In the genomic region with DNA sequence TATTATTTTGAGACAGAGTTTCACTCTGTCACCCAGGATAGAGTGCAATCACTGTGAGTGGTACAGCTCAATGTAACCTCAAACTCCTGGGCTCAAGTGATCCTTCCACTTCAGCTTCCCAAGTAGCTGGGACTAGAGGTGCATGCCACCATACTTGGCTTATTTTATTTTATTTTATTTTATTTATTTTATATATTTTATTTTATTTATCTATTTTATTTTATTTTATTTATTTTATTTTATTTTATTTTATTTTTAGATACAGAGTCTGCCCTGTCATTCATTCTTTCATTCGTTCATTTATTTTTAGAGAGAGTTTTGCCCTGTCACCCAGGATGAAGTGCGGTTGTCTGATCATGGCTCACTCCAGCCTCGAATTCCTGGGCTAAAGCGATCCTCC, we compare ENCODE assay signal across 36 cellular contexts.
"Had no signal": no experiment of that assay in that cellular context is flagged by ENCODE, and none has a peak within 500 bp of the region (broad histone marks: within the 10 kb centered on the region; RNA-seq: fewer than 3 reads in every experiment).

No MANE protein-coding gene starts in this region.

- H3K9me3 Mint-ChIP-seq: activated naive CD4-positive, alpha-beta T cell treated with anti-CD3 and anti-CD28 coated beads for 36 hours; activated T-helper 17 cell treated with anti-CD3 and anti-CD28 coated beads, Interleukin-2, amount 50 U/mL, for 72 hours; central memory CD8-positive, alpha-beta T cell had no signal

- DNase-seq: activated effector memory CD4-positive, alpha-beta T cell treated with anti-CD3 and anti-CD28 coated beads, Interleukin-2, amount 50 U/mL, for 16 hours; activated effector memory CD4-positive, alpha-beta T cell treated with Interleukin-2 at 50 U/mL for 16 hours; activated gamma-delta T cell; activated gamma-delta T cell treated with Interleukin-2 at 50 U/mL for 16 hours; activated naive CD4-positive, alpha-beta T cell; activated naive CD4-positive, alpha-beta T cell treated with anti-CD3 and anti-CD28 coated beads for 36 hours; activated naive CD4-positive, alpha-beta T cell treated with anti-CD3 and anti-CD28 coated beads, Interleukin-2, amount 10 ng/mL, durations not matched to agents 7 days and 5 days; activated naive CD4-positive, alpha-beta T cell treated with anti-CD3 and anti-CD28 coated beads, Interleukin-2, amount 50 U/mL, for 16 hours; activated naive CD4-positive, alpha-beta T cell treated with Interleukin-2 at 50 U/mL for 16 hours; activated naive CD8-positive, alpha-beta T cell treated with anti-CD3 and anti-CD28 coated beads for 36 hours; activated naive CD8-positive, alpha-beta T cell treated with anti-CD3 and anti-CD28 coated beads, Interleukin-2, amount 10 ng/mL, durations not matched to agents 7 days and 5 days; activated naive CD8-positive, alpha-beta T cell treated with anti-CD3 and anti-CD28 coated beads, Interleukin-2, amount 50 U/mL, for 24 hours; activated T-cell treated with anti-CD3 and anti-CD28 coated beads, Interleukin-2, amount 50 U/mL, for 24 hours; activated T-cell treated with anti-CD3 and anti-CD28 coated beads, Interleukin-2, amount 50 U/mL, for 4 hours; activated T-cell treated with anti-CD3 and anti-CD28 coated beads, Interleukin-2, amount 50 U/mL, for 48 hours; activated T-cell treated with anti-CD3 and anti-CD28 coated beads, Interleukin-2, amount 50 U/mL, for 72 hours; adrenal gland; amniotic stem cell; amygdala; anterior cingulate cortex; aorta; body of pancreas; brain microvascular endothelial cell; caudate nucleus; central memory CD4-positive, alpha-beta T cell; cerebellar nuclear complex had no signal

- H3K4me3 Mint-ChIP-seq: activated naive CD4-positive, alpha-beta T cell treated with anti-CD3 and anti-CD28 coated beads for 36 hours; activated naive CD4-positive, alpha-beta T cell treated with anti-CD3 and anti-CD28 coated beads, Interleukin-2, amount 10 ng/mL, durations not matched to agents 7 days and 5 days; activated naive CD4-positive, alpha-beta T cell treated with anti-CD3 and anti-CD28 coated beads, Interleukin-2, amount 50 U/mL, for 24 hours; activated naive CD8-positive, alpha-beta T cell; activated naive CD8-positive, alpha-beta T cell treated with anti-CD3 and anti-CD28 coated beads for 36 hours; activated naive CD8-positive, alpha-beta T cell treated with anti-CD3 and anti-CD28 coated beads, Interleukin-2, amount 10 ng/mL, durations not matched to agents 7 days and 5 days; activated naive CD8-positive, alpha-beta T cell treated with anti-CD3 and anti-CD28 coated beads, Interleukin-2, amount 50 U/mL, for 24 hours; activated T-cell treated with anti-CD3 and anti-CD28 coated beads, Interleukin-2, amount 50 U/mL, for 24 hours; activated T-cell treated with anti-CD3 and anti-CD28 coated beads, Interleukin-2, amount 50 U/mL, for 4 hours; activated T-cell treated with anti-CD3 and anti-CD28 coated beads, Interleukin-2, amount 50 U/mL, for 72 hours; activated T-helper 1 cell treated with anti-CD3 and anti-CD28 coated beads, Interleukin-12 subunit alpha, Interleukin-12 subunit beta, Interleukin-2, Interleukin-4 antibody, amounts not matched to agents 30 ng/mL and 10 ng/mL and 1 ng/mL, durations not matched to agents 14 hours and 24 hours and 36 hours; activated T-helper 17 cell treated with anti-CD3 and anti-CD28 coated beads, Interleukin-2, amount 50 U/mL, for 72 hours; brain; central memory CD8-positive, alpha-beta T cell had no signal

- ATAC-seq: activated naive CD4-positive, alpha-beta T cell treated with anti-CD3 and anti-CD28 coated beads, Interleukin-2, amount 50 U/mL, for 72 hours; activated naive CD8-positive, alpha-beta T cell treated with anti-CD3 and anti-CD28 coated beads, Interleukin-2, amount 50 U/mL, for 24 hours; activated T-cell treated with anti-CD3 and anti-CD28 coated beads, Interleukin-2, amount 50 U/mL, for 4 hours; activated T-cell treated with anti-CD3 and anti-CD28 coated beads, Interleukin-2, amount 50 U/mL, for 72 hours; activated T-helper 17 cell treated with anti-CD3 and anti-CD28 coated beads, Interleukin-2, amount 50 U/mL, for 72 hours; body of pancreas had no signal

- H3K27me3 Mint-ChIP-seq: activated naive CD4-positive, alpha-beta T cell treated with anti-CD3 and anti-CD28 coated beads, Interleukin-2, amount 10 ng/mL, durations not matched to agents 7 days and 5 days; activated naive CD4-positive, alpha-beta T cell treated with anti-CD3 and anti-CD28 coated beads, Interleukin-2, amount 50 U/mL, for 24 hours; activated naive CD8-positive, alpha-beta T cell; activated naive CD8-positive, alpha-beta T cell treated with anti-CD3 and anti-CD28 coated beads for 36 hours; activated naive CD8-positive, alpha-beta T cell treated with anti-CD3 and anti-CD28 coated beads, Interleukin-2, amount 10 ng/mL, durations not matched to agents 7 days and 5 days; activated naive CD8-positive, alpha-beta T cell treated with anti-CD3 and anti-CD28 coated beads, Interleukin-2, amount 50 U/mL, for 24 hours; activated T-cell treated with anti-CD3 and anti-CD28 coated beads, Interleukin-2, amount 50 U/mL, for 24 hours; activated T-helper 17 cell treated with anti-CD3 and anti-CD28 coated beads, Interleukin-2, amount 50 U/mL, for 72 hours; brain; central memory CD8-positive, alpha-beta T cell had no signal

- H3K27ac Mint-ChIP-seq: activated naive CD4-positive, alpha-beta T cell treated with anti-CD3 and anti-CD28 coated beads for 36 hours; activated naive CD4-positive, alpha-beta T cell treated with anti-CD3 and anti-CD28 coated beads, Interleukin-2, amount 10 ng/mL, durations not matched to agents 7 days and 5 days; activated naive CD4-positive, alpha-beta T cell treated with anti-CD3 and anti-CD28 coated beads, Interleukin-2, amount 50 U/mL, for 24 hours; activated naive CD4-positive, alpha-beta T cell treated with anti-CD3 and anti-CD28 coated beads, Interleukin-2, amount 50 U/mL, for 72 hours; activated naive CD8-positive, alpha-beta T cell; activated naive CD8-positive, alpha-beta T cell treated with anti-CD3 and anti-CD28 coated beads for 36 hours; activated naive CD8-positive, alpha-beta T cell treated with anti-CD3 and anti-CD28 coated beads, Interleukin-2, amount 10 ng/mL, durations not matched to agents 7 days and 5 days; activated naive CD8-positive, alpha-beta T cell treated with anti-CD3 and anti-CD28 coated beads, Interleukin-2, amount 50 U/mL, for 24 hours; activated T-cell treated with anti-CD3 and anti-CD28 coated beads, Interleukin-2, amount 50 U/mL, for 24 hours; activated T-cell treated with anti-CD3 and anti-CD28 coated beads, Interleukin-2, amount 50 U/mL, for 72 hours; activated T-helper 1 cell treated with anti-CD3 and anti-CD28 coated beads, Interleukin-12 subunit alpha, Interleukin-12 subunit beta, Interleukin-2, Interleukin-4 antibody, amounts not matched to agents 30 ng/mL and 10 ng/mL and 1 ng/mL, durations not matched to agents 14 hours and 24 hours and 36 hours; activated T-helper 17 cell treated with anti-CD3 and anti-CD28 coated beads, Interleukin-2, amount 50 U/mL, for 72 hours; activated T-helper 2 cell treated with anti-CD3 and anti-CD28 coated beads, Interferon-gamma antibody, Interleukin-2, Interleukin-4, amounts not matched to agents 10 μg/mL and 5 μg/mL and 100 μg/mL, durations not matched to agents 14 hours and 24 hours and 36 hours; brain had no signal

- FAIRE-seq: astrocyte, bronchial epithelial cell had no signal
